17 cellular contexts compared by ENCODE assay signal in genomic region chr12:50322196-50322595, GRCh38.
"Had no signal": no experiment of that assay in that cellular context is flagged by ENCODE, and none has a peak within 500 bp of the region (broad histone marks: within the 10 kb centered on the region; RNA-seq: fewer than 3 reads in every experiment).

No MANE protein-coding gene starts in this region.

- H3K4me3 ChIP-seq: hepatocyte, right atrium auricular region, sigmoid colon, skin epidermis, stomach, thoracic aorta, transverse colon had no signal

- H3K27me3 ChIP-seq: foreskin keratinocyte, hepatocyte, right atrium auricular region, sigmoid colon, stomach, transverse colon had no signal

- DNase-seq: effector memory CD8-positive, alpha-beta T cell; erythroblast; foreskin keratinocyte; natural killer cell; posterior cingulate gyrus; sigmoid colon; stimulated activated CD4-positive, alpha-beta T cell treated with anti-CD3 and anti-CD28 coated beads, Interleukin-12 subunit alpha, Interleukin-12 subunit beta, amount 100 ng/mL, for 4 hours; stimulated activated naive CD4-positive, alpha-beta T cell; stomach; substantia nigra; transverse colon had no signal

- H3K27ac Mint-ChIP-seq: dendritic cell treated with granulocyte-macrophage colony-stimulating factor and Interleukin-4, amounts not matched to agents 40 ng/mL and 50 ng/mL, for 4 days; effector memory CD8-positive, alpha-beta T cell; natural killer cell had no signal

- ATAC-seq: effector memory CD8-positive, alpha-beta T cell; foreskin keratinocyte; natural killer cell had no signal

- H3K4me3 Mint-ChIP-seq: dendritic cell treated with granulocyte-macrophage colony-stimulating factor and Interleukin-4, amounts not matched to agents 40 ng/mL and 50 ng/mL, for 4 days; effector memory CD8-positive, alpha-beta T cell; natural killer cell; neural crest cell had no signal

- H3K27ac ChIP-seq: foreskin keratinocyte, hepatocyte, right atrium auricular region, sigmoid colon, skin epidermis, stomach, thoracic aorta, transverse colon had no signal

- H3K4me1 ChIP-seq: foreskin keratinocyte had no signal

- H3K9me3 ChIP-seq: right atrium auricular region, sigmoid colon, stomach, thoracic aorta, transverse colon had no signal

- H3K36me3 ChIP-seq: right atrium auricular region, sigmoid colon, stomach, thoracic aorta, transverse colon had no signal

- H3K4me1 Mint-ChIP-seq: natural killer cell, neural crest cell had no signal

- H3K9me3 Mint-ChIP-seq: dendritic cell treated with granulocyte-macrophage colony-stimulating factor and Interleukin-4, amounts not matched to agents 40 ng/mL and 50 ng/mL, for 4 days; effector memory CD8-positive, alpha-beta T cell; natural killer cell; neural crest cell had no signal

- H3K36me3 Mint-ChIP-seq: natural killer cell had no signal

- H3K27me3 Mint-ChIP-seq: dendritic cell treated with granulocyte-macrophage colony-stimulating factor and Interleukin-4, amounts not matched to agents 40 ng/mL and 50 ng/mL, for 4 days; effector memory CD8-positive, alpha-beta T cell had no signal
